In the genomic region with DNA sequence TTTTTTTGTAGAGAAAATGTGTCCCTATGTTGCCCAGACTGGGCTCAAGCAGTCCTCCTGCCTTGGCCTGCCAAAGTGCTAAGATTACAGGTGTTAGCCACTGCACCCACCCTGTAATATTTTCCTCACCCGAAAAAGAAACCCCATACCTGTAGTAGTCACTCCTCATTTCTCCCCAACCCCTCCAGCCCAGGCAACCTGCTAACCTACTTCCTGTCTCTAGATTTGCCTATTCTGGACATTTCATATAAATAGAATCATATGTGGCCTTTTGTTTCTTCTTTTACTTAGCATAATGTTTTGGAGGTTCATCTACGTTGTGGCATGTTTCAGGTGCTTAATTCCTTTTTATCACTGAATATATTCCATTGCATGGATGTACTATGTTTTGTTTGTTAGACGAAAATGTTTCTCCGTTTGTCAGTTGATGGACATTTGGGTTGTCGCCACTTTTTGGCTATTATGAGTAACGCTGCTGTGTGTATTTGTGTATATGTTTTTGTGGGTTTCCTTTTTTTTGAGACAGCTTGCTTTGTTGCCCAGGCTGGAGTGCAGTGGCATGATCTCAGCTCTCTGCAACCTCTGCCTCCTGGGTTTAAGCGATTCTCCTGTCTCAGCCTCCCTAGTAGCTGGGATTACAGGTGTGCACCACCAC, we compare ENCODE assay signal across 11 cellular contexts. TPM values are rescaled to one million over a fixed set of nuclear protein-coding genes. Genes with fewer than 3 reads are reported as not detected.
A peak's percentile ranks its signal among the peaks of the same experiment; 100 is the strongest.
DNase-seq lines count a peak whose midpoint lies in the region; ATAC-seq and TF ChIP-seq lines count a peak whose summit lies in the region.
"Had no signal": no experiment of that assay in that cellular context is flagged by ENCODE, and none has a peak within 500 bp of the region (broad histone marks: within the 10 kb centered on the region; RNA-seq: fewer than 3 reads in every experiment).

No MANE protein-coding gene starts in this region.

- H3F3A ChIP-seq in PC-3 (ENCODE audit: low read length, unreplicated experiment), result peaks cover 8% of the 10 kb centered on the region

- DNase-seq in activated CD8-positive, alpha-beta memory T cell treated with anti-CD3 and anti-CD28 coated beads for 24 hours, result peak; percentile 26
- DNase-seq in activated CD8-positive, alpha-beta memory T cell treated with anti-CD3 and anti-CD28 coated beads, Interleukin-2, amount 50 U/mL, for 4 hours, result no peak
- DNase-seq in activated B cell treated with CpG ODN at 0.5 μM for 24 hours, result no peak
- no peak for DNase-seq in mucosa of gallbladder (ENCODE audit: low spot score)
- DNase-seq in NCI-H524 (lab: John Stamatoyannopoulos, UW), result no peak
- no peak for DNase-seq in PC-3
- DNase-seq: cortex of kidney, PC-9 had no signal

- intact Hi-C loops in activated B cell treated with CpG ODN at 0.5 μM for 24 hours (cut with micrococcal nuclease), result no loop called here
- intact Hi-C loops in PC-3 (cut with micrococcal nuclease), result no loop called here

- H2AFZ ChIP-seq in PC-3 (ENCODE audit: low read length), result no peak overlapping the region
- H2AFZ ChIP-seq: hepatocyte, PC-9 had no signal

- H3K4me3 ChIP-seq in neutrophil (ENCODE audit: low read depth in 1 of 2, low read length in 1 of 2) (no peak overlapping the region), PC-3 (ENCODE audit: low read length) (no peak overlapping the region)
- H3K4me3 ChIP-seq: hepatocyte, PC-9 had no signal

- H3K79me2 ChIP-seq in PC-3 (ENCODE audit: low read length), result peaks cover 98% of the 10 kb centered on the region

- peak overlapping the region; percentile 94 for H3K27ac ChIP-seq in neutrophil
- H3K27ac ChIP-seq in PC-3 (ENCODE audit: low read length), result no peak overlapping the region
- H3K27ac ChIP-seq: hepatocyte, PC-9 had no signal

- H3K27me3 Mint-ChIP-seq in activated B cell treated with CpG ODN at 0.5 μM for 24 hours, result no peaks in the 10 kb centered on the region

- no TSS peak for BruUV-seq in PC-3 (replicated peaks; lab: Mats Ljungman, UMichigan)

- H3K9me2 ChIP-seq in PC-3 (replicated peaks; ENCODE audit: low read length), result no peaks in the 10 kb centered on the region

- H3K27me3 ChIP-seq in neutrophil, result no peaks in the 10 kb centered on the region
- no peaks in the 10 kb centered on the region for H3K27me3 ChIP-seq in PC-3 (ENCODE audit: low read length)
- H3K27me3 ChIP-seq: hepatocyte had no signal

- TF ChIP-seq CTCF in activated B cell treated with CpG ODN at 0.5 μM for 24 hours (IDR thresholded peaks at IDR 0.05) (no peak), neutrophil (IDR thresholded peaks at IDR 0.05) (no peak), PC-3 (conservative IDR thresholded peaks at IDR 0.05; ENCODE audit: low read depth, low read length) (no peak)

- H3K36me3 ChIP-seq in neutrophil (peaks cover 16% of the 10 kb centered on the region), PC-3 (ENCODE audit: low read depth, low read length) (peaks cover 8% of the 10 kb centered on the region; the same call in 1 of the 2 replicates)

- POLR2A ChIA-PET in activated B cell treated with CpG ODN at 0.5 μM for 24 hours (lab: Charles Lee) (interaction anchor here (3.0 kb wide), 1 partner anchor 11 kb away, joined by 11 read pairs; no protein-coding TSS in a partner anchor), PC-3 (lab: Charles Lee; ENCODE audit: unreplicated experiment) (no interaction called here)

- ATAC-seq in HG02798 (IDR thresholded peaks at IDR 0.05; ENCODE audit: poor library complexity, unreplicated experiment) (peak; percentile 54), activated B cell treated with CpG ODN at 0.5 μM for 24 hours (ENCODE audit: low read depth) (peak; percentile 55), PC-3 (no peak)

- no peaks in the 10 kb centered on the region for H4K20me1 ChIP-seq in PC-3 (ENCODE audit: low read length)

- H3K4me2 ChIP-seq in PC-3 (ENCODE audit: low read length), result no peak overlapping the region
- H3K4me2 ChIP-seq: hepatocyte, PC-9 had no signal

- H3K9me3 Mint-ChIP-seq in activated B cell treated with CpG ODN at 0.5 μM for 24 hours, result no peaks in the 10 kb centered on the region

- H3K9ac ChIP-seq in PC-3 (ENCODE audit: low read length), result no peak overlapping the region

- peak overlapping the region; percentile 54 for H3K4me3 Mint-ChIP-seq in activated B cell treated with CpG ODN at 0.5 μM for 24 hours

- peaks cover 70 to 73% of the 10 kb centered on the region in 2 experiments for H3K4me1 ChIP-seq in neutrophil (ENCODE audit: control insufficient read depth in 1 of 2, insufficient read depth in 1 of 2, low read depth in 1 of 2, low read length in 1 of 2)
- peaks cover 29% of the 10 kb centered on the region for H3K4me1 ChIP-seq in PC-3 (ENCODE audit: insufficient read depth, low read length)

- H3K9me3 ChIP-seq in neutrophil, result no peaks in the 10 kb centered on the region
- no peaks in the 10 kb centered on the region for H3K9me3 ChIP-seq in PC-3 (ENCODE audit: low read length)

- peaks cover 94% of the 10 kb centered on the region for H3K4me1 Mint-ChIP-seq in activated B cell treated with CpG ODN at 0.5 μM for 24 hours

- CTCF ChIA-PET in activated B cell treated with CpG ODN at 0.5 μM for 24 hours (lab: Charles Lee) (no interaction called here), PC-3 (lab: Charles Lee) (interaction anchor here (0.6 kb wide), 1 partner anchor 18 kb away, joined by 3 read pairs; no protein-coding TSS in a partner anchor)

- peak overlapping the region; percentile 90 for H3K27ac Mint-ChIP-seq in activated B cell treated with CpG ODN at 0.5 μM for 24 hours

- peaks cover 32% of the 10 kb centered on the region for H3K36me3 Mint-ChIP-seq in activated B cell treated with CpG ODN at 0.5 μM for 24 hours (ENCODE audit: low read depth)

RNA-seq across cellular contexts. Expression of gene ANKRD13A, which starts 6.2 kb away (rescaled TPM):
- total RNA-seq in activated B cell treated with CpG ODN at 0.5 μM for 24 hours (121 and 135 TPM in 2 replicates), mucosa of gallbladder (54.3 TPM), PC-3 (2014; rRNA removed) (117 and 118 TPM in 2 replicates)

RNA-seq across cellular contexts. Expression of gene GIT2, which starts 9.3 kb away (rescaled TPM):
- total RNA-seq in activated B cell treated with CpG ODN at 0.5 μM for 24 hours, result 89.2 and 107 TPM in 2 replicates
- 43.6 TPM for total RNA-seq in mucosa of gallbladder
- total RNA-seq in PC-3 (2014; rRNA removed), result 24.6 and 26.8 TPM in 2 replicates

RNA-seq across cellular contexts. Expression of gene C12orf76, which starts 42.9 kb away (rescaled TPM):
- total RNA-seq in activated B cell treated with CpG ODN at 0.5 μM for 24 hours (20.5 and 24.8 TPM in 2 replicates), mucosa of gallbladder (21.2 TPM), PC-3 (2014; rRNA removed) (5.5 and 6.7 TPM in 2 replicates)
